13 cellular contexts compared by ENCODE assay signal in the genomic region with DNA sequence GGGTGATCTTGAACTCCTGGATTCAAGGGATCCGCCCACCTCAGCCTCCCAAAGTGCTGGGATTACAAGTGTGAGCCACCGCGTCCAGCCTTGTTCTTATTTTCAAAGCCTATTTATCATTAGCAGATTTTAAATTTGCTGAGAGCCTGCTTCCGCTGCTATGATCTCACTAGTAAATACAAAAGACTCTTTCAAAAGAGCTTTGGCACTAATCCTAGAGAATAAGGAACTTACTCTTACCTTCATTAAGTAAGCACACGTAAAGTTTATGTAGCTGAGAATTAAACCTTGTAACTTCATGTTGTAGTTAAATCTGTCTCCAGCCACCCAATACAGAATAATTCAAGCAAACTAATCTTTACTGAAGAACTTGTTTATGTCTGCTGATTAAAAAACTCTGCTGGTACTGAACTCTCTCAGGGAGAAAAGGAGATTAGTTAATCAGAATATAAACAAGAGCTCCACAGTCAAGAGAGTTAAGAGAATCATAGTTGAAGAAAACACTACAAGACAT.
DNase-seq lines count a peak whose midpoint lies in the region; ATAC-seq and TF ChIP-seq lines count a peak whose summit lies in the region.
"Had no signal": no experiment of that assay in that cellular context is flagged by ENCODE, and none has a peak within 500 bp of the region (broad histone marks: within the 10 kb centered on the region; RNA-seq: fewer than 3 reads in every experiment).

No MANE protein-coding gene starts in this region.

- H3K27me3 ChIP-seq in left lung (no peaks in the 10 kb centered on the region), suprapubic skin (no peaks in the 10 kb centered on the region)
- H3K27me3 ChIP-seq: right lobe of liver had no signal

- H3K9me3 ChIP-seq in left lung (no peaks in the 10 kb centered on the region), suprapubic skin (no peaks in the 10 kb centered on the region)
- H3K9me3 ChIP-seq: right lobe of liver had no signal

- WGBS in suprapubic skin = 75% methylated on average over 5 of the region's 5 CpGs

- H3K27ac ChIP-seq in VCaP = peak overlapping the region; percentile 84
- peak overlapping the region; percentile 32 for H3K27ac ChIP-seq in epithelial cell of prostate
- H3K27ac ChIP-seq in left lung = peak overlapping the region; percentile 34 to 48
- peak overlapping the region; percentile 66 for H3K27ac ChIP-seq in suprapubic skin
- H3K27ac ChIP-seq: GM23248, PC-9 had no signal

- H3K4me1 ChIP-seq in left lung (no peaks in the 10 kb centered on the region), suprapubic skin (no peaks in the 10 kb centered on the region)
- H3K4me1 ChIP-seq: right lobe of liver had no signal

- intact Hi-C loops in left lung (cut with DNase I) = no loop called here

- no peak for TF ChIP-seq POLR2A in suprapubic skin (IDR thresholded peaks at IDR 0.05)

- TF ChIP-seq CTCF in VCaP (conservative IDR thresholded peaks at IDR 0.05) (no peak), left lung (IDR thresholded peaks at IDR 0.05) (no peak), suprapubic skin (IDR thresholded peaks at IDR 0.05) (no peak), omental fat pad (IDR thresholded peaks at IDR 0.05) (no peak)

- H3K36me3 ChIP-seq in left lung = peaks cover 0 to 58% of the 10 kb centered on the region in 2 donors
- H3K36me3 ChIP-seq in suprapubic skin = peaks cover 49% of the 10 kb centered on the region

- peak; percentile 66 for ATAC-seq in left lung
- ATAC-seq in HG02981 (IDR thresholded peaks at IDR 0.05; ENCODE audit: unreplicated experiment) = no peak
- ATAC-seq in omental fat pad (ENCODE audit: low FRiP score) = no peak
- ATAC-seq: activated T-cell treated with anti-CD3 and anti-CD28 coated beads, Interleukin-2, amount 50 U/mL, for 72 hours had no signal

- H3K4me3 ChIP-seq in left lung (no peak overlapping the region), suprapubic skin (no peak overlapping the region)
- H3K4me3 ChIP-seq: GM23248, PC-9, right lobe of liver had no signal

- DNase-seq in epithelial cell of prostate (ENCODE audit: low read depth, low spot score) (peak; percentile 20), left lung (no peak), suprapubic skin (ENCODE audit: low spot score in 2 of 2) (no peak), RPMI8226 (no peak), omental fat pad (ENCODE audit: low spot score) (no peak)
- DNase-seq: activated CD4-positive, alpha-beta T cell treated with anti-CD3 and anti-CD28 coated beads for 4 hours; activated T-cell treated with anti-CD3 and anti-CD28 coated beads, Interleukin-2, amount 50 U/mL, for 72 hours; GM23248; PC-9; right lobe of liver; T-helper 1 cell had no signal

- no peak for TF ChIP-seq EP300 in suprapubic skin (IDR thresholded peaks at IDR 0.05)

Comparison
In these comparisons a context has a peak if more than half of its experiments do, and no peak if none do; other contexts are left out.
1. H3K27ac ChIP-seq: peak in every context shown above with its lines; median percentile 84 in VCaP; 66 in suprapubic skin; 41 in left lung; 32 in epithelial cell of prostate.